ENCODE assay signal across 11 cellular contexts in the genomic region with DNA sequence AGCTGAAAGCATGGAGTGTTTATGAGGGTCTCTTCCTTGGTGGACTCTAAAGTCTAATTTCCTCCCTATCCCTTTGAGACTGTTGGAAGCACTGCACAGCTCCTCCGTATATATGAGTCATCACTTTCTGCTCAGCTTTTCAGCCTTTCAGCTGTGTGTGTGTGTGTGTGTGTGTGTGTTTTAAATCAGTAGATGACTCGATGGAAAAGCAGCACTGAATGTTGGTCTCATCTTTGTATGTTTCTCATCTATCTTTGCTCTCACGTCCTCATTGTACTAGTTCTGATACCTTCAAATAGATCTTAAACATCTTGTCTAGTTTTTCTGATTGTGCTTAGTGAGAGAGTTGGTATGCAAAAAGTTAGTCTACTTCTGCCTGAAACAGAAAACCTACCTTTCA.
DNase-seq lines count a peak whose midpoint lies in the region; ATAC-seq, FAIRE-seq and TF ChIP-seq lines count a peak whose summit lies in the region.
"Had no signal": no experiment of that assay in that cellular context is flagged by ENCODE, and none has a peak within 500 bp of the region (broad histone marks: within the 10 kb centered on the region; RNA-seq: fewer than 3 reads in every experiment).

No MANE protein-coding gene starts in this region.

- FAIRE-seq in A549 (lab: Jason Lieb, UNC) = peak; percentile 65
- FAIRE-seq: H1 had no signal

- POLR2A ChIA-PET in A549 (lab: Yijun Ruan, JAX) = no interaction called here

- TF ChIP-seq POLR2A in A549 (IDR thresholded peaks at IDR 0.05; ENCODE audit: low read length) = no peak

- DNase-seq in A549 (ENCODE audit: low read depth in 1 of 2, low spot score in 1 of 2) (peak; percentile 44 to 47), GM13977 (ENCODE audit: low spot score) (peak; percentile 15), SK-N-MC (ENCODE audit: low read depth, low spot score) (no peak), left cardiac atrium (no peak), KG1 (lab: John Stamatoyannopoulos, UW) (no peak), NCI-H510A (lab: John Stamatoyannopoulos, UW) (no peak)
- no peak for DNase-seq in stimulated activated CD4-positive, alpha-beta T cell treated with anti-CD3 and anti-CD28 coated beads, Interleukin-4, amount 100 ng/mL, for 1 hour
- DNase-seq: NCI-H1092 had no signal

- CTCF ChIA-PET in A549 (lab: Yijun Ruan, JAX) = interaction anchor here (0.8 kb wide), 1 partner anchor 12 kb away, joined by 3 read pairs; no protein-coding TSS in a partner anchor

- no peak for TF ChIP-seq EP300 in A549 (IDR thresholded peaks at IDR 0.05)

- intact Hi-C loops in left cardiac atrium (cut with DNase I) = no loop called here

- no peaks in the 10 kb centered on the region for H3K36me3 ChIP-seq in SK-N-MC (ENCODE audit: insufficient read depth, low read length)
- H3K36me3 ChIP-seq: cardiac muscle cell had no signal

- H3K27ac ChIP-seq in A549 (peak overlapping the region; percentile 38 to 84; a peak in 5 of 6 replicates), SK-N-MC (0 out of 2 replicates have a peak overlapping the region, but pooled peaks have one; percentile 30)
- H3K27ac ChIP-seq: cardiac muscle cell had no signal

- 4% methylated on average over 3 of the region's 3 CpGs for WGBS in A549 (ENCODE audit: missing lambda C conversion rate)

- in situ Hi-C loops in GM13977 (cut with MboI; ENCODE audit: low pct_unique_long_range_greater_than_20kb, low sequenced_read_pairs, unreplicated experiment) = loop anchor here (25.0 kb wide), 2 partner anchors 144 to 319 kb away; partner anchors contain the start of genes APOO and CXorf58

- H3K4me2 ChIP-seq in A549 = peak overlapping the region; percentile 66

- H3K9me3 ChIP-seq in A549 = no peaks in the 10 kb centered on the region
- no peaks in the 10 kb centered on the region for H3K9me3 ChIP-seq in SK-N-MC (ENCODE audit: low read depth, low read length)

- no peak for TF ChIP-seq CTCF in A549 (IDR thresholded peaks at IDR 0.05)
- TF ChIP-seq CTCF in GM13977 (IDR thresholded peaks at IDR 0.05; ENCODE audit: extremely low read depth, insufficient read depth, missing control alignments) = no peak

- H3K4me1 ChIP-seq in A549 = peaks cover 20% of the 10 kb centered on the region

- H3K9ac ChIP-seq in SK-N-MC (ENCODE audit: insufficient read length) = no peak overlapping the region

- H3K4me3 ChIP-seq in A549 = no peak overlapping the region
- no peak overlapping the region for H3K4me3 ChIP-seq in SK-N-MC
- H3K4me3 ChIP-seq: cardiac muscle cell had no signal

- no peak for TF ChIP-seq RAD21 in A549 (conservative IDR thresholded peaks at IDR 0.05 in 1 of 2, IDR thresholded peaks at IDR 0.05 in 1 of 2)

- ATAC-seq in A549 (peak; percentile 92), left cardiac atrium (peak; percentile 30 to 90), HG02938 (IDR thresholded peaks at IDR 0.05; ENCODE audit: unreplicated experiment) (no peak)

TF ChIP-seq in A549, 52 proteins besides CTCF, POLR2A, EP300 and RAD21:
- TF ChIP-seq RCOR1 (IDR thresholded peaks at IDR 0.05; ENCODE audit: low read depth, low read length) (no peak), ESRRA (IDR thresholded peaks at IDR 0.05; ENCODE audit: borderline replicate concordance, low read length) (no peak), MAFK (IDR thresholded peaks at IDR 0.05; ENCODE audit: partially characterized antibody) (peak; percentile 89), ATOH8 (CRISPR knock-in tag; IDR thresholded peaks at IDR 0.05; ENCODE audit: low read depth) (no peak), JUNB (IDR thresholded peaks at IDR 0.05) (no peak), FOSL2 (IDR thresholded peaks at IDR 0.05) (peak; percentile 42; the same call in 1 of the 2 replicates), FOSL2 (CRISPR knock-in tag; IDR thresholded peaks at IDR 0.05) (peak; percentile 92), HOXB13 (CRISPR knock-in tag; IDR thresholded peaks at IDR 0.05; ENCODE audit: low read depth) (no peak)

Comparison
In these comparisons a context has a peak if more than half of its experiments do, and no peak if none do; other contexts are left out.
1. DNase-seq: peak in A549 (2 of 2) and GM13977 (single experiment); none in SK-N-MC (single experiment), left cardiac atrium (single experiment), stimulated activated CD4-positive, alpha-beta T cell treated with anti-CD3 and anti-CD28 coated beads, Interleukin-4, amount 100 ng/mL, for 1 hour (single experiment), KG1 (single experiment) and NCI-H510A (single experiment).